20 cellular contexts compared by ENCODE assay signal in the genomic region with DNA sequence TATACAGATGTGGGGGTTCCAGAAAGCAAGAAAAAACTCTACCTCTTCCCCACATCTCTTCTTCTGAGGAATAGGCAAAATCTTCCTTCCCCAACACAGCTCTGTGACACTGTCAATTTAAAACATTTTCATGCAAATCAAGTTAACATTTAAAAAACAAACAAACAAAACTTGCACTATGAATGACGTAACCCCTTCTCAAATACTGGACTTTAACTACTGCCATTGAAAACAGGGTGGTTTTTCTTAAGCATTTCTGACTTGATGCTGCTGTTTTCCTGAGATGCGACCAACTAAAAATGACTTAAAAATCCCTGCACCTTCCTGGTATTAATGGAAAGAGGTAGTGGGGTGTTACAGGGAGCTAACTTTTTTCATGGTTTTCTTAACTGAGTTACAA.
DNase-seq lines count a peak whose midpoint lies in the region; ATAC-seq, FAIRE-seq and TF ChIP-seq lines count a peak whose summit lies in the region.
"Had no signal": no experiment of that assay in that cellular context is flagged by ENCODE, and none has a peak within 500 bp of the region (broad histone marks: within the 10 kb centered on the region; RNA-seq: fewer than 3 reads in every experiment).

No MANE protein-coding gene starts in this region.

- TF ChIP-seq CTCF in HepG2 (CRISPR knock-in tag; IDR thresholded peaks at IDR 0.05) (no peak), right lobe of liver (IDR thresholded peaks at IDR 0.05) (no peak), hepatocyte (IDR thresholded peaks at IDR 0.05; ENCODE audit: poor library complexity) (no peak), nephron (IDR thresholded peaks at IDR 0.05; ENCODE audit: unreplicated experiment in 3 of 3) (no peak), MM.1S (IDR thresholded peaks at IDR 0.05; ENCODE audit: low read length) (no peak), prostate gland (IDR thresholded peaks at IDR 0.05) (no peak)

- H3K36me3 ChIP-seq in HepG2 (replicated peaks in 1 of 2; ENCODE audit: control insufficient read depth in 1 of 2, insufficient read depth in 2 of 2, low read length in 2 of 2) (no peaks in the 10 kb centered on the region), right lobe of liver (no peaks in the 10 kb centered on the region), hepatocyte (replicated peaks; ENCODE audit: insufficient read depth, low read depth) (no peaks in the 10 kb centered on the region), MM.1S (replicated peaks; ENCODE audit: insufficient read depth, low read length) (no peaks in the 10 kb centered on the region), aorta (ENCODE audit: control insufficient read depth in 1 of 2, insufficient read depth in 2 of 2, low read length in 1 of 2) (no peaks in the 10 kb centered on the region), prostate gland (no peaks in the 10 kb centered on the region)
- H3K36me3 ChIP-seq: HAP-1 had no signal

- 32% methylated on average over 2 of the region's 2 CpGs for WGBS in HepG2 (ENCODE audit: low lambda C conversion rate)
- WGBS in right lobe of liver (ENCODE audit: insufficient coverage, low coverage, low lambda C conversion rate, missing lambda C conversion rate) = 55% methylated on average over 2 of the region's 2 CpGs
- WGBS in hepatocyte (ENCODE audit: low lambda C conversion rate, missing lambda C conversion rate) = 78% methylated on average over 2 of the region's 2 CpGs
- 79 to 88% methylated on average over 2 of the region's 2 CpGs for WGBS in aorta, 2 donors
- WGBS in prostate gland = 92% methylated on average over 2 of the region's 2 CpGs

- H4K20me1 ChIP-seq in HepG2 (ENCODE audit: insufficient read depth, low read length) = no peaks in the 10 kb centered on the region
- H4K20me1 ChIP-seq in hepatocyte (ENCODE audit: insufficient read depth, poor library complexity, severe bottlenecking) = no peaks in the 10 kb centered on the region
- H4K20me1 ChIP-seq in MM.1S (ENCODE audit: insufficient read depth, low read length) = no peaks in the 10 kb centered on the region

- no peaks in the 10 kb centered on the region for H3K79me2 ChIP-seq in HepG2 (ENCODE audit: insufficient read depth, low read length)
- H3K79me2 ChIP-seq in hepatocyte = no peaks in the 10 kb centered on the region
- H3K79me2 ChIP-seq in MM.1S (ENCODE audit: low read length) = no peaks in the 10 kb centered on the region

- no peaks in the 10 kb centered on the region for H3K9me2 ChIP-seq in hepatocyte (replicated peaks; ENCODE audit: insufficient read depth)
- H3K9me2 ChIP-seq in MM.1S (replicated peaks; ENCODE audit: insufficient read depth, low read length) = no peaks in the 10 kb centered on the region

- H3K27ac ChIP-seq in HepG2 (ENCODE audit: extremely low read length, insufficient read depth, low read length) = no peak overlapping the region
- H3K27ac ChIP-seq in right lobe of liver = no peak overlapping the region
- H3K27ac ChIP-seq in hepatocyte = peak overlapping the region; percentile 29
- no peak overlapping the region for H3K27ac ChIP-seq in MM.1S (ENCODE audit: low read length)
- no peak overlapping the region for H3K27ac ChIP-seq in aorta (ENCODE audit: low read depth in 1 of 2, low read length in 2 of 2)
- no peak overlapping the region for H3K27ac ChIP-seq in prostate gland
- H3K27ac ChIP-seq: 22Rv1, A549, C4-2B had no signal

- CTCF ChIA-PET in HepG2 (lab: Yijun Ruan, JAX; ENCODE audit: low intra/inter-chr PET ratio, low total read pairs) = no interaction called here

- no peaks in the 10 kb centered on the region for H3K36me3 Mint-ChIP-seq in nephron (ENCODE audit: low read depth)

- ATAC-seq in HepG2 (no peak), right lobe of liver (no peak), aorta (ENCODE audit: low FRiP score) (no peak)
- ATAC-seq: A549 had no signal

- TF ChIP-seq RAD21 in HepG2 (CRISPR knock-in tag; IDR thresholded peaks at IDR 0.05) = no peak

- no peak overlapping the region for H2AFZ ChIP-seq in HepG2 (ENCODE audit: low read length)
- H2AFZ ChIP-seq in hepatocyte = no peak overlapping the region
- no peak overlapping the region for H2AFZ ChIP-seq in MM.1S (ENCODE audit: low read length)

- peaks cover 41% of the 10 kb centered on the region for H3K4me1 Mint-ChIP-seq in nephron

- no peaks in the 10 kb centered on the region for H3K4me1 ChIP-seq in HepG2 (ENCODE audit: insufficient read depth, low read length)
- H3K4me1 ChIP-seq in right lobe of liver = no peaks in the 10 kb centered on the region
- H3K4me1 ChIP-seq in hepatocyte (ENCODE audit: insufficient read depth) = peaks cover 5% of the 10 kb centered on the region
- H3K4me1 ChIP-seq in MM.1S (ENCODE audit: low read length) = no peaks in the 10 kb centered on the region
- no peaks in the 10 kb centered on the region for H3K4me1 ChIP-seq in aorta (ENCODE audit: control insufficient read depth in 1 of 2, insufficient read depth in 2 of 2, low read length in 2 of 2)
- no peaks in the 10 kb centered on the region for H3K4me1 ChIP-seq in prostate gland (replicated peaks)
- H3K4me1 ChIP-seq: A549, Caco-2 had no signal

- in situ Hi-C loops in HepG2 (cut with HindIII; ENCODE audit: extremely low pct_ligation_motif_present, low pct_unique_long_range_greater_than_20kb) = no loop called here

- no peaks in the 10 kb centered on the region for H3K9me3 Mint-ChIP-seq in nephron
- H3K9me3 Mint-ChIP-seq: CD4-positive, alpha-beta T cell had no signal

- TF ChIP-seq EP300 in HepG2 (IDR thresholded peaks at IDR 0.05; ENCODE audit: low read depth in 2 of 2, low read length in 2 of 2) = no peak
- TF ChIP-seq EP300 in HepG2 (CRISPR knock-in tag; IDR thresholded peaks at IDR 0.05; ENCODE audit: borderline replicate concordance) = no peak

- POLR2A ChIA-PET in HepG2 (lab: Yijun Ruan, JAX) = no interaction called here

- no TSS peak for BruUV-seq in HepG2 (replicated peaks; lab: Mats Ljungman, UMichigan)

- H3K9ac ChIP-seq in HepG2 (ENCODE audit: insufficient read depth, low read depth, low read length) (no peak overlapping the region), MM.1S (ENCODE audit: low read length) (no peak overlapping the region)

- no peak overlapping the region for H3K4me2 ChIP-seq in HepG2 (ENCODE audit: low read depth, low read length)
- peak overlapping the region; percentile 24 for H3K4me2 ChIP-seq in hepatocyte
- no peak overlapping the region for H3K4me2 ChIP-seq in MM.1S (ENCODE audit: low read depth, low read length)
- H3K4me2 ChIP-seq: A549 had no signal

- peak overlapping the region; percentile 90 to 94 (median 91) for H3K27ac Mint-ChIP-seq in nephron
- H3K27ac Mint-ChIP-seq: CD4-positive, alpha-beta T cell had no signal

- H3F3A ChIP-seq in MM.1S (ENCODE audit: insufficient read depth, low read length) = no peaks in the 10 kb centered on the region

- H3K27me3 ChIP-seq in HepG2 (ENCODE audit: control insufficient read depth in 1 of 2, insufficient read depth in 2 of 2, low read length in 2 of 2) (no peaks in the 10 kb centered on the region), right lobe of liver (no peaks in the 10 kb centered on the region), hepatocyte (no peaks in the 10 kb centered on the region), MM.1S (replicated peaks; ENCODE audit: insufficient read depth, low read length) (no peaks in the 10 kb centered on the region), aorta (ENCODE audit: control insufficient read depth in 1 of 2, insufficient read depth in 2 of 2, low read length in 1 of 2) (no peaks in the 10 kb centered on the region), prostate gland (replicated peaks; ENCODE audit: insufficient read depth) (no peaks in the 10 kb centered on the region)

- no peak overlapping the region for H3K4me3 Mint-ChIP-seq in nephron
- H3K4me3 Mint-ChIP-seq: CD4-positive, alpha-beta T cell had no signal

- TF ChIP-seq POLR2A in HepG2 (IDR thresholded peaks at IDR 0.05; ENCODE audit: insufficient read depth in 1 of 2, low read depth in 2 of 2, low read length in 2 of 2) (no peak), right lobe of liver (IDR thresholded peaks at IDR 0.05) (no peak), prostate gland (IDR thresholded peaks at IDR 0.05) (no peak)

- intact Hi-C loops in HepG2 (cut with micrococcal nuclease; ENCODE audit: unreplicated experiment) (no loop called here), right lobe of liver (cut with DNase I) (no loop called here), aorta (cut with DNase I) (no loop called here), prostate gland (cut with DNase I) (no loop called here)

- H3K4me3 ChIP-seq in HepG2 (replicated peaks in 1 of 3; ENCODE audit: insufficient read depth in 1 of 3, low read depth in 2 of 3, low read length in 3 of 3) (no peak overlapping the region), right lobe of liver (no peak overlapping the region), hepatocyte (no peak overlapping the region), MM.1S (ENCODE audit: low read length) (no peak overlapping the region), aorta (ENCODE audit: low read length in 2 of 2) (no peak overlapping the region), prostate gland (no peak overlapping the region)
- H3K4me3 ChIP-seq: A549, HAP-1 had no signal

- no peak for FAIRE-seq in HepG2 (lab: Jason Lieb, UNC)
- FAIRE-seq: A549, D721Med, G401.6, GM12892, GM18507 had no signal

- DNase-seq in HepG2 (ENCODE audit: low spot score) = no peak
- DNase-seq in right lobe of liver = no peak
- no peak for DNase-seq in hepatocyte (ENCODE audit: low spot score)
- DNase-seq in MM.1S = no peak
- no peak for DNase-seq in aorta
- no peak for DNase-seq in prostate gland (ENCODE audit: low spot score)
- DNase-seq: AML-193; Caco-2; CD4-positive, alpha-beta T cell; GOT3; IMR-90 had no signal

- no peaks in the 10 kb centered on the region for H3K9me3 ChIP-seq in HepG2 (ENCODE audit: low read length)
- no peaks in the 10 kb centered on the region for H3K9me3 ChIP-seq in right lobe of liver
- H3K9me3 ChIP-seq in hepatocyte (ENCODE audit: low read depth) = no peaks in the 10 kb centered on the region
- no peaks in the 10 kb centered on the region for H3K9me3 ChIP-seq in MM.1S (replicated peaks; ENCODE audit: insufficient read depth, low read length)
- no peaks in the 10 kb centered on the region for H3K9me3 ChIP-seq in aorta (ENCODE audit: control insufficient read depth, low read length)
- no peaks in the 10 kb centered on the region for H3K9me3 ChIP-seq in prostate gland
- H3K9me3 ChIP-seq: A549, Caco-2, HAP-1 had no signal

- H3K27me3 Mint-ChIP-seq in nephron (ENCODE audit: low read depth) = no peaks in the 10 kb centered on the region
- H3K27me3 Mint-ChIP-seq: CD4-positive, alpha-beta T cell had no signal

TF ChIP-seq in HepG2, 621 proteins besides CTCF, POLR2A, EP300 and RAD21 (continues in another document):
- TF ChIP-seq ZNF691 (CRISPR knock-in tag; IDR thresholded peaks at IDR 0.05; ENCODE audit: borderline replicate concordance, low read depth) (no peak), PPARG (CRISPR knock-in tag; conservative IDR thresholded peaks at IDR 0.05) (no peak), IKZF1 (IDR thresholded peaks at IDR 0.05) (no peak)
